Comparison of ENCODE assay signal across 14 cellular contexts in genomic region chr16:11203111-11203623, GRCh38. TPM values are rescaled to one million over a fixed set of nuclear protein-coding genes. Genes with fewer than 3 reads are reported as not detected.
DNase-seq lines count a peak whose midpoint lies in the region; ATAC-seq lines count a peak whose summit lies in the region.
"Had no signal": no experiment of that assay in that cellular context is flagged by ENCODE, and none has a peak within 500 bp of the region (broad histone marks: within the 10 kb centered on the region; RNA-seq: fewer than 3 reads in every experiment).

No MANE protein-coding gene starts in this region.

- DNase-seq in Caki2 (ENCODE audit: low read depth) (peak; percentile 77), NCI-H69 (lab: John Stamatoyannopoulos, UW) (peak; percentile 71), kidney glomerular epithelial cell (lab: John Stamatoyannopoulos, UW) (peak; percentile 19), NCI-H2196 treated with DMSO at 0.1 percent for 48 hours (lab: John Stamatoyannopoulos, UW; ENCODE audit: unreplicated experiment) (no peak)
- DNase-seq: CD4-positive, CD25-positive, alpha-beta regulatory T cell; NCI-H446 treated with DMSO at 0.1 percent for 48 hours; nucleus accumbens; SIG-M5; stimulated activated CD4-positive, alpha-beta T cell treated with anti-CD3 and anti-CD28 coated beads, Interleukin-4, amount 100 ng/mL, for 4 hours; stimulated activated naive CD4-positive, alpha-beta T cell had no signal

- in situ Hi-C loops in Caki2 (cut with HindIII; ENCODE audit: low pct_unique_long_range_greater_than_20kb, low sequenced_read_pairs) = no loop called here

- ATAC-seq in GM21447 (IDR thresholded peaks at IDR 0.05; ENCODE audit: unreplicated experiment) (peak; percentile 10), GM19463 (IDR thresholded peaks at IDR 0.05; ENCODE audit: unreplicated experiment) (no peak), HG02588 (IDR thresholded peaks at IDR 0.05; ENCODE audit: unreplicated experiment) (no peak)
- ATAC-seq: activated naive CD4-positive, alpha-beta T cell treated with anti-CD3 and anti-CD28 coated beads, Interleukin-2, amount 50 U/mL, for 72 hours had no signal

RNA-seq across cellular contexts. Expression of gene SOCS1, which starts 52.8 kb away (rescaled TPM):
- total RNA-seq in Caki2 (2014; rRNA removed; shearing (Covaris generic); ENCODE audit: low replicate concordance) = 2.8 and 12.7 TPM in 2 replicates
